Comparison of ENCODE assay signal across 8 cellular contexts in the genomic region with DNA sequence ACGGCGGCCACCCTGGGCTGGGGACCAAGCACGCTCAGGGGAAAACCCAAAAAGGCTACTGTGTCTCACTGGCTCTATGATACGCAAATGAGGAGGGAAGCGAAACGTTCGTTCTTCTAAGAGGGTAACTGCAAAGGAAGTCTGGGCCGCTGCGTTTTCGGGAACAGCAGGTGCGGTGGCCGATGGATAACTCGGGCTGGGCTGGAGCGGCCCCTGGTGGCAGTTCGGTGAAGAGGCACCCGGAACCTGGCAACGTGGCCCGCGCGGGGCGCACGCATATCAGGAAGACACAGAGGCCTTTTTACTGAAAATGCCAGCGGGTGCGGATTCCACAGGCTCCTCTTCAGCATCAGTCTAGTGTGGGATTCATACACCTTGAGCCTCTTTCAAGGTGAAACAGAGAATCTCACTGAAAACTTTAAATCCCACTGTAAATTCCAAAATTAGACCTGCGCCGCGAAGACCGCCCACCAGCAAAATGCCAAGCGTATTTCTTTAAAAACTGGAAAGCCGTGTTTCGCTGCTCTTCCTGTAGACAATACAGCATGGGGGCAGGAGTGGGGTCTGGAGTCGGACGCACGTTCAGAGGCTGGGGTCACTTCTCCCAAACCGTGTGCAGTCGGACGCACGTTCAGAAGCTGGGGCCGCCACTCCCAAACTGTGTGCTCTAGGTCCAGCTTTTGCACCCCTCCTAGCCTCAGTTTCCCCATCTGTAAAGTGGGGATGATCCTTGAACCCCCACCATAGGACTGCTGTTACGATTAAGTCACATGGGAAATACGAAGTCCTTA. TPM values are rescaled to one million over a fixed set of nuclear protein-coding genes. Genes with fewer than 3 reads are reported as not detected.
DNase-seq lines count a peak whose midpoint lies in the region; ATAC-seq and TF ChIP-seq lines count a peak whose summit lies in the region.

No MANE protein-coding gene starts in this region.

- in situ Hi-C loops in mammary epithelial cell (cut with MboI; ENCODE audit: low sequenced_read_pairs in 2 of 2): loop anchor here in 1 of 2 donors (25.0 kb wide), 2 partner anchors 368 to 782 kb away; no protein-coding TSS in a partner anchor

- CTCF ChIA-PET in mammary epithelial cell (lab: Charles Lee; ENCODE audit: low non-redundant PET): no interaction called here

- H3K9ac ChIP-seq in mammary epithelial cell (ENCODE audit: insufficient read depth, low read length): no peak overlapping the region

- H3K79me2 ChIP-seq in mammary epithelial cell (ENCODE audit: insufficient read depth, low read length): no peaks in the 10 kb centered on the region

- H3K36me3 ChIP-seq in WERI-Rb-1 (no peaks in the 10 kb centered on the region), mammary epithelial cell (ENCODE audit: insufficient read depth, low read length) (no peaks in the 10 kb centered on the region)

- no peak overlapping the region for H3K27ac ChIP-seq in WERI-Rb-1
- no peak overlapping the region for H3K27ac ChIP-seq in mammary epithelial cell (ENCODE audit: insufficient read depth, low read depth, low read length)

- H3K4me3 ChIP-seq in WERI-Rb-1 (ENCODE audit: low read depth, low read length) (no peak overlapping the region), mammary epithelial cell (replicated peaks in 1 of 3; ENCODE audit: insufficient read depth in 1 of 3, low read depth in 2 of 3, low read length in 3 of 3) (peak overlapping the region in 1 of 3 experiments; percentile 10)

- H3K9me3 ChIP-seq in WERI-Rb-1 (ENCODE audit: severe bottlenecking) (no peaks in the 10 kb centered on the region), mammary epithelial cell (replicated peaks; ENCODE audit: insufficient read depth, low read length) (no peaks in the 10 kb centered on the region)

- intact Hi-C loops in mammary epithelial cell (cut with micrococcal nuclease): loop anchor here (1.0 to 10.0 kb wide), 6 partner anchors 250 to 1420 kb away; partner anchors contain the start of genes CRYM and LDAF1

- ATAC-seq in GM19043 (IDR thresholded peaks at IDR 0.05; ENCODE audit: low read depth, unreplicated experiment) (peak; percentile 99), HG03196 (IDR thresholded peaks at IDR 0.05; ENCODE audit: unreplicated experiment) (peak; percentile 90)

- DNase-seq in AG09319 (ENCODE audit: extremely low read depth, low read depth) (peak; percentile 45), NCI-H2227 (lab: John Stamatoyannopoulos, UW; ENCODE audit: unreplicated experiment) (peak; percentile 89), WERI-Rb-1 (peak; percentile 86), mammary epithelial cell (peak; percentile 70), inferior parietal cortex (ENCODE audit: extremely low spot score) (peak; percentile 93)
- DNase-seq in stimulated activated CD4-positive, alpha-beta T cell treated with anti-CD3 and anti-CD28 coated beads, Interleukin-12 subunit alpha, Interleukin-12 subunit beta, amount 100 ng/mL, for 48 hours (ENCODE audit: low read depth in 2 of 3, low spot score in 1 of 3): peak; percentile 91 to 99 (median 92)

- H3K27me3 ChIP-seq in WERI-Rb-1 (ENCODE audit: insufficient read depth, low read depth, severe bottlenecking) (no peaks in the 10 kb centered on the region), mammary epithelial cell (ENCODE audit: insufficient read depth, low read length) (no peaks in the 10 kb centered on the region)

- dilution Hi-C loops in mammary epithelial cell (cut with HindIII; ENCODE audit: low sequenced_read_pairs): no loop called here

- H2AFZ ChIP-seq in mammary epithelial cell (ENCODE audit: low read depth, low read length): peak overlapping the region; percentile 92

- H4K20me1 ChIP-seq in mammary epithelial cell (ENCODE audit: insufficient read depth, low read length): no peaks in the 10 kb centered on the region

- peak overlapping the region; percentile 61 for H3K4me2 ChIP-seq in mammary epithelial cell (ENCODE audit: insufficient read depth, low read depth, low read length)

- peak; percentile 99 for TF ChIP-seq CTCF in AG09319 (IDR thresholded peaks at IDR 0.05; ENCODE audit: low read depth, low read length)
- peak; percentile 98 for TF ChIP-seq CTCF in WERI-Rb-1 (IDR thresholded peaks at IDR 0.05; ENCODE audit: low read depth, low read length)
- TF ChIP-seq CTCF in mammary epithelial cell (conservative IDR thresholded peaks at IDR 0.05 in 1 of 2, IDR thresholded peaks at IDR 0.05 in 1 of 2; ENCODE audit: extremely low read depth in 1 of 2, insufficient read depth in 1 of 2, low read depth in 1 of 2, low read length in 2 of 2): peak; percentile 93 to 99

- peaks cover 7% of the 10 kb centered on the region for H3K4me1 ChIP-seq in mammary epithelial cell (ENCODE audit: insufficient read depth, low read length)

- WGBS in mammary epithelial cell (ENCODE audit: low coverage, missing lambda C conversion rate): 22% methylated on average over 41 of the region's 41 CpGs

- no TSS peak for BruUV-seq in mammary epithelial cell (replicated peaks; lab: Mats Ljungman, UMichigan)

RNA-seq across cellular contexts. Expression of gene METTL9, which starts 44.4 kb away (rescaled TPM):
- 100 to 1,000 TPM in 1 of 2 donors, 10 to 100 TPM in 1; 86.1 to 131 TPM for total RNA-seq in mammary epithelial cell
- 62.0 TPM for polyA plus RNA-seq in mammary epithelial cell
- polyA minus RNA-seq in mammary epithelial cell: 34.9 TPM
